17 cellular contexts compared by ENCODE assay signal in the genomic region with DNA sequence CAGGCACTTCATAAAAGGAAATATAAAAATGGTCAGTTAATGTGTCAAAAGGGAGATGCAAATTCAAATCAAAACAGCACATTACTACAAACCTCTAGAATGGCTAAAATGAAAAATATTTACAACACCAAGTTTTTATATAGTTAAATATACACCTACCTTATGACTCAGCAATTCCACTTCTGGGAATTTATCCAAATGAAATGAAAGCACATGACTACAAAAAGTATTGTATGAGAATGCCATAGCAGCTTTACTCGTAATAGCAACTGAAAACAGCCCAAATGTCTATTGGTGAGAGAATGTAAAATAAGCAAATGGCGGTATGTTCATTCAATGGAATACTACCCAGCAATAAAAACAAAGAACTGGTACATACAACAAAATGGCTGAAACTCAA.
DNase-seq lines count a peak whose midpoint lies in the region; ATAC-seq, FAIRE-seq and TF ChIP-seq lines count a peak whose summit lies in the region.
"Had no signal": no experiment of that assay in that cellular context is flagged by ENCODE, and none has a peak within 500 bp of the region (broad histone marks: within the 10 kb centered on the region; RNA-seq: fewer than 3 reads in every experiment).

No MANE protein-coding gene starts in this region.

- H3K27ac ChIP-seq in K562 (ENCODE audit: extremely low read depth, low read depth, low read length): no peak overlapping the region
- H3K27ac ChIP-seq: lower lobe of right lung, thoracic aorta had no signal

- no peaks in the 10 kb centered on the region for H4K20me1 ChIP-seq in K562 (replicated peaks; ENCODE audit: control insufficient read depth, insufficient read depth, low read length)

- H3K79me2 ChIP-seq in K562 (ENCODE audit: control insufficient read depth, insufficient read depth, low read length): no peaks in the 10 kb centered on the region

- FAIRE-seq in K562 (lab: Jason Lieb, UNC): no peak
- FAIRE-seq: D721Med, endothelial cell of umbilical vein had no signal

- BruUV-seq in K562 (replicated peaks; lab: Mats Ljungman, UMichigan): no TSS peak

- H3K36me3 ChIP-seq in K562 (ENCODE audit: control insufficient read depth, insufficient read depth, low read length): no peaks in the 10 kb centered on the region
- H3K36me3 ChIP-seq: lower lobe of right lung, thoracic aorta had no signal

- no peak for TF ChIP-seq CTCF in AG09309 (IDR thresholded peaks at IDR 0.05; ENCODE audit: control insufficient read depth, insufficient read depth, low read depth, low read length, missing control alignments)
- no peak for TF ChIP-seq CTCF in K562 (IDR thresholded peaks at IDR 0.05 in 2 of 3, conservative IDR thresholded peaks at IDR 0.05 in 1 of 3; ENCODE audit: insufficient read depth in 2 of 3, low read depth in 1 of 3, low read length in 3 of 3)

- DNase-seq in AG09309 (ENCODE audit: low read depth): peak; percentile 54
- peak; percentile 53 for DNase-seq in HT1080 (ENCODE audit: low read depth)
- DNase-seq in K562 (ENCODE audit: extremely low read depth in 1 of 4, low spot score in 3 of 4): no peak
- peak; percentile 45 for DNase-seq in glomerular visceral epithelial cell (ENCODE audit: extremely low spot score)
- no peak for DNase-seq in stimulated activated CD4-positive, alpha-beta T cell treated with anti-CD3 and anti-CD28 coated beads, Interleukin-4, amount 100 ng/mL, for 4 hours
- DNase-seq in HT-29 (ENCODE audit: low spot score): no peak
- DNase-seq in iPS-NIHi7 (ENCODE audit: extremely low spot score): no peak
- DNase-seq: activated CD4-positive, alpha-beta T cell treated with anti-CD3 and anti-CD28 coated beads, Interleukin-2, amount 50 U/mL, for 1 hour; activated T-cell treated with anti-CD3 and anti-CD28 coated beads, Interleukin-2, amount 50 U/mL, for 24 hours; lower lobe of right lung; NCI-H2107; SHP77 treated with DMSO at 0.1 percent for 48 hours; stimulated activated CD4-positive, alpha-beta T cell treated with anti-CD3 and anti-CD28 coated beads, Interleukin-1b, Interleukin-23, amount 100 ng/mL, for 48 hours had no signal

- H3K4me3 ChIP-seq in AG09309 (ENCODE audit: control insufficient read depth, low read depth, low read length) (no peak overlapping the region), K562 (no peak overlapping the region)
- H3K4me3 ChIP-seq: lower lobe of right lung, thoracic aorta had no signal

- no peak for TF ChIP-seq EP300 in K562 (IDR thresholded peaks at IDR 0.05; ENCODE audit: low read length)

- in situ Hi-C loops in K562 (cut with MboI): no loop called here

- no peaks in the 10 kb centered on the region for H3K4me1 ChIP-seq in K562 (replicated peaks in 1 of 2; ENCODE audit: control insufficient read depth in 2 of 2, insufficient read depth in 2 of 2, low read length in 2 of 2)
- H3K4me1 ChIP-seq: lower lobe of right lung had no signal

- CTCF ChIA-PET in K562 (lab: Yijun Ruan, JAX; ENCODE audit: low intra/inter-chr PET ratio): no interaction called here

- H2AFZ ChIP-seq in K562 (ENCODE audit: low read depth, low read length): no peak overlapping the region

- no peak for TF ChIP-seq RAD21 in K562 (CRISPR knock-in tag; conservative IDR thresholded peaks at IDR 0.05 in 1 of 2, IDR thresholded peaks at IDR 0.05 in 1 of 2)

- POLR2A ChIA-PET in K562 (lab: Yijun Ruan, JAX): no interaction called here

- no peak overlapping the region for H3K9ac ChIP-seq in K562 (ENCODE audit: insufficient read depth in 1 of 2, low read depth in 2 of 2, low read length in 2 of 2)

- H3K9me1 ChIP-seq in K562 (ENCODE audit: control insufficient read depth, insufficient read depth, low read length): no peaks in the 10 kb centered on the region

- no peaks in the 10 kb centered on the region for H3K27me3 ChIP-seq in K562 (ENCODE audit: control insufficient read depth in 2 of 2, insufficient read depth in 2 of 2, low read length in 2 of 2)

- no peaks in the 10 kb centered on the region for H3K9me3 ChIP-seq in K562 (replicated peaks; ENCODE audit: control insufficient read depth, insufficient read depth, low read depth, low read length)

- ATAC-seq in K562: no peak
- no peak for ATAC-seq in HG03025 (IDR thresholded peaks at IDR 0.05; ENCODE audit: low FRiP score, unreplicated experiment)
- ATAC-seq: lower lobe of right lung had no signal

- no peak for TF ChIP-seq POLR2A in K562 (conservative IDR thresholded peaks at IDR 0.05)

- intact Hi-C loops in K562 (cut with micrococcal nuclease): no loop called here

- 0% methylated on average over 2 of the region's 2 CpGs for WGBS in K562 (ENCODE audit: insufficient coverage, low coverage, missing lambda C conversion rate)

- H3K4me2 ChIP-seq in K562 (ENCODE audit: insufficient read depth, low read length): no peak overlapping the region

TF ChIP-seq in K562, 482 proteins besides CTCF, POLR2A, EP300 and RAD21:
- no peak for TF ChIP-seq CHD4 (IDR thresholded peaks at IDR 0.05; ENCODE audit: insufficient read depth, insufficient replicate concordance, low read depth, low read length, poor library complexity, severe bottlenecking)
- TF ChIP-seq SMC3 (conservative IDR thresholded peaks at IDR 0.05; ENCODE audit: insufficient read depth, low read depth, low read length): no peak
- TF ChIP-seq HSF4 (CRISPR knock-in tag; IDR thresholded peaks at IDR 0.05; ENCODE audit: borderline replicate concordance): no peak
- TF ChIP-seq ZEB2 (IDR thresholded peaks at IDR 0.05): no peak
- no peak for TF ChIP-seq ZNF561 (CRISPR knock-in tag; conservative IDR thresholded peaks at IDR 0.05)
- peak; percentile 53; the same call in 1 of the 2 replicates for TF ChIP-seq MAFG (tag; conservative IDR thresholded peaks at IDR 0.05)
- TF ChIP-seq HDAC2 (IDR thresholded peaks at IDR 0.05): no peak

Comparison
In these comparisons a context has a peak if more than half of its experiments do, and no peak if none do; other contexts are left out.
1. DNase-seq: peak in AG09309 (single experiment), HT1080 (single experiment) and glomerular visceral epithelial cell (single experiment); none in K562 (0 of 4), stimulated activated CD4-positive, alpha-beta T cell treated with anti-CD3 and anti-CD28 coated beads, Interleukin-4, amount 100 ng/mL, for 4 hours (0 of 2), HT-29 (single experiment) and iPS-NIHi7 (single experiment).